21 cellular contexts compared by ENCODE assay signal in the genomic region with DNA sequence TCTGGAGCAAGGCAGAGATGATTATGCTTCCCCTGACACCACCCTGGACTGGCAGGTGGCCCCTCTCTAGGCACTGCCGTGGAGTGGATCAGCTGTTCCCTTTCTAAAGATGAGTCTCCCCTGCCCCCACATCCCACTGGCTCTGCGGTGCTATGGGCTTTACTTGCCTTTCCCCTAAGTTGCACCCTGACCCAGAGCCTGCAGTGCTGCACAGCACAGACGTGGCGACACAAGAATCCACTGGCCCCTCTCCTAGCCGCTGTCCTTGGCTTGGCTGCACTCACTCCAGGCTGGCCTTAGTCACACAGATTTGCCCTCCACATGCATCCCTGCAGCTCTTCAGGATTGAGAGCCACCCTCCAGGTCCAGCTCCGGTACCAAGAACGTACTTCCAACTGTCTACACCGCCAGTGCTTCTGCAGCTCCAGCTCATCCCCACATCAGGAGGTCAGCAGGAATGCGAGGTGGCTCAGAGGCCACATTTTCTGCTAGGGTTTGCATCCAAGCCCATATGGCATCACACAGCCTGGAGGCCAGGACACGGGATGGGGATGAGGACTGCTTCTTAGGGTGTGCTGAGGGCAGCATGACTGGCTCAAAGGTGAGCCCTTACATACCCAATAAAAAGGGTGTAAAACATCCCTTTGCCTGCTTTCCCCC.
"Had no signal": no experiment of that assay in that cellular context is flagged by ENCODE, and none has a peak within 500 bp of the region (broad histone marks: within the 10 kb centered on the region; RNA-seq: fewer than 3 reads in every experiment).

No MANE protein-coding gene starts in this region.

- H3K27ac Mint-ChIP-seq: activated CD4-positive, alpha-beta T cell treated with anti-CD3 and anti-CD28 coated beads, Interleukin-2, amount 10 ng/mL, durations not matched to agents 7 days and 5 days; activated CD8-positive, alpha-beta T cell treated with anti-CD3 and anti-CD28 coated beads, Interleukin-2, amount 10 ng/mL, durations not matched to agents 7 days and 5 days; activated naive CD8-positive, alpha-beta T cell; activated T-helper 1 cell treated with anti-CD3 and anti-CD28 coated beads, Interleukin-12 subunit alpha, Interleukin-12 subunit beta, Interleukin-2, Interleukin-4 antibody, amounts not matched to agents 30 ng/mL and 10 ng/mL and 1 ng/mL, durations not matched to agents 14 hours and 24 hours and 36 hours; mesothelial cell of epicardium; T-helper 1 cell treated with Interleukin-12 subunit alpha and Interleukin-12 subunit beta and Interleukin-4 antibody, amounts not matched to agents 30 μg/mL and 1 μg/mL, for 36 hours had no signal

- H3K36me3 Mint-ChIP-seq: activated naive CD8-positive, alpha-beta T cell; mesothelial cell of epicardium had no signal

- H3K79me2 ChIP-seq: hepatocyte had no signal

- DNase-seq: activated CD4-positive, alpha-beta T cell treated with anti-CD3 and anti-CD28 coated beads, Interleukin-2, amount 10 ng/mL, durations not matched to agents 7 days and 5 days; activated CD8-positive, alpha-beta T cell treated with anti-CD3 and anti-CD28 coated beads, Interleukin-2, amount 10 ng/mL, durations not matched to agents 7 days and 5 days; activated gamma-delta T cell treated with Interleukin-2 at 50 U/mL for 16 hours; amniotic stem cell; foreskin fibroblast; left cardiac atrium; stimulated activated CD4-positive, alpha-beta T cell treated with anti-CD3 and anti-CD28 coated beads, Interleukin-15, amount 100 ng/mL, for 24 hours; stimulated activated CD4-positive, alpha-beta T cell treated with anti-CD3 and anti-CD28 coated beads, Interleukin-2, amount 100 ng/mL, for 48 hours; stomach; testis; upper lobe of left lung had no signal

- H3K27me3 ChIP-seq: hepatocyte, right atrium auricular region, testis, upper lobe of left lung had no signal

- H3K4me1 Mint-ChIP-seq: activated CD4-positive, alpha-beta T cell treated with anti-CD3 and anti-CD28 coated beads, Interleukin-2, amount 10 ng/mL, durations not matched to agents 7 days and 5 days had no signal

- ATAC-seq: activated CD4-positive, CD25-positive, alpha-beta regulatory T cell treated with anti-CD3 and anti-CD28 coated beads, Interleukin-2, amount 50 U/mL, for 24 hours; activated CD8-positive, alpha-beta T cell treated with anti-CD3 and anti-CD28 coated beads, Interleukin-2, amount 10 ng/mL, durations not matched to agents 7 days and 5 days had no signal

- H3K27ac ChIP-seq: epithelial cell of prostate, prostate gland, right atrium auricular region, stomach, testis, upper lobe of left lung had no signal

- H3K4me3 ChIP-seq: hepatocyte, lung, prostate gland, right atrium auricular region, stomach, testis, upper lobe of left lung had no signal

- H3K4me2 ChIP-seq: hepatocyte had no signal

- H3K36me3 ChIP-seq: prostate gland, right atrium auricular region, stomach, upper lobe of left lung had no signal

- H2AFZ ChIP-seq: hepatocyte had no signal

- H3K9me3 Mint-ChIP-seq: activated CD4-positive, alpha-beta T cell treated with anti-CD3 and anti-CD28 coated beads, Interleukin-2, amount 10 ng/mL, durations not matched to agents 7 days and 5 days; activated T-helper 1 cell treated with anti-CD3 and anti-CD28 coated beads, Interleukin-12 subunit alpha, Interleukin-12 subunit beta, Interleukin-2, Interleukin-4 antibody, amounts not matched to agents 30 ng/mL and 10 ng/mL and 1 ng/mL, durations not matched to agents 14 hours and 24 hours and 36 hours; T-helper 1 cell treated with Interleukin-12 subunit alpha and Interleukin-12 subunit beta and Interleukin-4 antibody, amounts not matched to agents 30 μg/mL and 1 μg/mL, for 36 hours had no signal

- H3K9me3 ChIP-seq: prostate gland, right atrium auricular region, stomach, testis, upper lobe of left lung had no signal

- H3K4me3 Mint-ChIP-seq: activated CD4-positive, alpha-beta T cell treated with anti-CD3 and anti-CD28 coated beads, Interleukin-2, amount 10 ng/mL, durations not matched to agents 7 days and 5 days; activated CD8-positive, alpha-beta T cell treated with anti-CD3 and anti-CD28 coated beads, Interleukin-2, amount 10 ng/mL, durations not matched to agents 7 days and 5 days; activated naive CD8-positive, alpha-beta T cell; activated T-helper 1 cell treated with anti-CD3 and anti-CD28 coated beads, Interleukin-12 subunit alpha, Interleukin-12 subunit beta, Interleukin-2, Interleukin-4 antibody, amounts not matched to agents 30 ng/mL and 10 ng/mL and 1 ng/mL, durations not matched to agents 14 hours and 24 hours and 36 hours; mesothelial cell of epicardium; T-helper 1 cell treated with Interleukin-12 subunit alpha and Interleukin-12 subunit beta and Interleukin-4 antibody, amounts not matched to agents 30 μg/mL and 1 μg/mL, for 36 hours had no signal

- H3K4me1 ChIP-seq: prostate gland had no signal
